ENCODE assay signal across 8 cellular contexts in genomic region chr16:180921-181667, GRCh38. TPM values are rescaled to one million over a fixed set of nuclear protein-coding genes. Genes with fewer than 3 reads are reported as not detected.
DNase-seq lines count a peak whose midpoint lies in the region; ATAC-seq and TF ChIP-seq lines count a peak whose summit lies in the region.

No MANE protein-coding gene starts in this region.

- TF ChIP-seq CTCF in fibroblast of pulmonary artery (IDR thresholded peaks at IDR 0.05; ENCODE audit: low read length, missing control alignments) (peak; percentile 73), neural crest cell (conservative IDR thresholded peaks at IDR 0.05) (peak; percentile 96)

- peaks cover 14% of the 10 kb centered on the region for H3K27me3 Mint-ChIP-seq in activated T-helper 17 cell treated with anti-CD3 and anti-CD28 coated beads, Interleukin-2, amount 50 U/mL, for 72 hours
- peaks cover 40% of the 10 kb centered on the region for H3K27me3 Mint-ChIP-seq in neural crest cell (ENCODE audit: low read depth)
- peaks cover 20% of the 10 kb centered on the region for H3K27me3 Mint-ChIP-seq in stimulated activated naive CD8-positive, alpha-beta T cell treated with anti-CD3 and anti-CD28 coated beads, Interleukin-15, amount 100 ng/mL, for 72 hours

- H3K27ac Mint-ChIP-seq in activated T-helper 17 cell treated with anti-CD3 and anti-CD28 coated beads, Interleukin-2, amount 50 U/mL, for 72 hours = no peak overlapping the region
- H3K27ac Mint-ChIP-seq in neural crest cell (ENCODE audit: unreplicated experiment) = no peak overlapping the region
- no peak overlapping the region for H3K27ac Mint-ChIP-seq in stimulated activated naive CD8-positive, alpha-beta T cell treated with anti-CD3 and anti-CD28 coated beads, Interleukin-15, amount 100 ng/mL, for 72 hours

- H3K4me1 Mint-ChIP-seq in activated T-helper 17 cell treated with anti-CD3 and anti-CD28 coated beads, Interleukin-2, amount 50 U/mL, for 72 hours = no peaks in the 10 kb centered on the region
- peaks cover 6% of the 10 kb centered on the region for H3K4me1 Mint-ChIP-seq in neural crest cell
- peaks cover 15% of the 10 kb centered on the region for H3K4me1 Mint-ChIP-seq in stimulated activated naive CD8-positive, alpha-beta T cell treated with anti-CD3 and anti-CD28 coated beads, Interleukin-15, amount 100 ng/mL, for 72 hours

- H3K36me3 Mint-ChIP-seq in activated T-helper 17 cell treated with anti-CD3 and anti-CD28 coated beads, Interleukin-2, amount 50 U/mL, for 72 hours (ENCODE audit: low read depth) = no peaks in the 10 kb centered on the region
- H3K36me3 Mint-ChIP-seq in neural crest cell (ENCODE audit: low read depth) = peaks cover 9% of the 10 kb centered on the region

- no peaks in the 10 kb centered on the region for H3K9me3 Mint-ChIP-seq in activated T-helper 17 cell treated with anti-CD3 and anti-CD28 coated beads, Interleukin-2, amount 50 U/mL, for 72 hours
- H3K9me3 Mint-ChIP-seq in neural crest cell = no peaks in the 10 kb centered on the region
- H3K9me3 Mint-ChIP-seq in stimulated activated naive CD8-positive, alpha-beta T cell treated with anti-CD3 and anti-CD28 coated beads, Interleukin-15, amount 100 ng/mL, for 72 hours = no peaks in the 10 kb centered on the region

- peak; percentile 85 for ATAC-seq in activated T-helper 17 cell treated with anti-CD3 and anti-CD28 coated beads, Interleukin-2, amount 50 U/mL, for 72 hours (replicated peaks)
- ATAC-seq in stimulated activated naive CD8-positive, alpha-beta T cell treated with anti-CD3 and anti-CD28 coated beads, Interleukin-15, amount 100 ng/mL, for 72 hours = peak; percentile 88

- DNase-seq in GM03348 (ENCODE audit: low spot score) = peak; percentile 92
- peak; percentile 89 for DNase-seq in KBM-7
- DNase-seq in RPMI7951 (ENCODE audit: low read depth) = peak; percentile 38
- DNase-seq in fibroblast of pulmonary artery (ENCODE audit: low read depth) = peak; percentile 67
- peak; percentile 89 for DNase-seq in neural crest cell (ENCODE audit: low read depth, low spot score)
- DNase-seq in stimulated activated naive CD8-positive, alpha-beta T cell treated with anti-CD3 and anti-CD28 coated beads, Interleukin-15, amount 100 ng/mL, for 72 hours = peak; percentile 88 to 90
- no peak for DNase-seq in NCI-H510A treated with DMSO at 0.1 percent for 48 hours (lab: John Stamatoyannopoulos, UW)

- H3K4me3 ChIP-seq in fibroblast of pulmonary artery (replicated peaks; ENCODE audit: low read depth, low read length) = peak overlapping the region; percentile 27

- H3K4me3 Mint-ChIP-seq in activated T-helper 17 cell treated with anti-CD3 and anti-CD28 coated beads, Interleukin-2, amount 50 U/mL, for 72 hours = no peak overlapping the region
- peak overlapping the region; percentile 69 for H3K4me3 Mint-ChIP-seq in neural crest cell
- H3K4me3 Mint-ChIP-seq in stimulated activated naive CD8-positive, alpha-beta T cell treated with anti-CD3 and anti-CD28 coated beads, Interleukin-15, amount 100 ng/mL, for 72 hours = peak overlapping the region; percentile 66 to 67

- in situ Hi-C loops in KBM-7 (cut with MboI; ENCODE audit: low pct_unique_long_range_greater_than_20kb, low sequenced_read_pairs) = no loop called here

RNA-seq across cellular contexts. Expression of gene HBQ1, which starts 0.8 kb away (rescaled TPM):
- total RNA-seq in RPMI7951 (2014; rRNA removed; shearing (Covaris generic)) = not detected in 2 replicates
- total RNA-seq in activated T-helper 17 cell treated with anti-CD3 and anti-CD28 coated beads, Interleukin-2, amount 50 U/mL, for 72 hours = not detected
- 1.8 and 2.9 TPM in 2 replicates for total RNA-seq in neural crest cell

RNA-seq across cellular contexts. Expression of gene HBA1, which starts 4.6 kb away (rescaled TPM):
- not detected in 2 replicates for total RNA-seq in RPMI7951 (2014; rRNA removed; shearing (Covaris generic))
- not detected for total RNA-seq in activated T-helper 17 cell treated with anti-CD3 and anti-CD28 coated beads, Interleukin-2, amount 50 U/mL, for 72 hours
- total RNA-seq in neural crest cell = not detected in 2 replicates

RNA-seq across cellular contexts. Expression of gene HBA2, which starts 8.4 kb away (rescaled TPM):
- total RNA-seq in RPMI7951 (2014; rRNA removed; shearing (Covaris generic)) = not detected in 2 replicates
- total RNA-seq in activated T-helper 17 cell treated with anti-CD3 and anti-CD28 coated beads, Interleukin-2, amount 50 U/mL, for 72 hours = not detected
- total RNA-seq in neural crest cell = not detected in 2 replicates

RNA-seq across cellular contexts. Expression of gene HBM, which starts 15.3 kb away (rescaled TPM):
- total RNA-seq in RPMI7951 (2014; rRNA removed; shearing (Covaris generic)) = not detected in 2 replicates
- not detected for total RNA-seq in activated T-helper 17 cell treated with anti-CD3 and anti-CD28 coated beads, Interleukin-2, amount 50 U/mL, for 72 hours
- total RNA-seq in neural crest cell = not detected in 2 replicates

RNA-seq across cellular contexts. Expression of gene HBZ, which starts 28.6 kb away (rescaled TPM):
- not detected in 2 replicates for total RNA-seq in RPMI7951 (2014; rRNA removed; shearing (Covaris generic))
- not detected for total RNA-seq in activated T-helper 17 cell treated with anti-CD3 and anti-CD28 coated beads, Interleukin-2, amount 50 U/mL, for 72 hours
- not detected in 2 replicates for total RNA-seq in neural crest cell
